In the genomic region with DNA sequence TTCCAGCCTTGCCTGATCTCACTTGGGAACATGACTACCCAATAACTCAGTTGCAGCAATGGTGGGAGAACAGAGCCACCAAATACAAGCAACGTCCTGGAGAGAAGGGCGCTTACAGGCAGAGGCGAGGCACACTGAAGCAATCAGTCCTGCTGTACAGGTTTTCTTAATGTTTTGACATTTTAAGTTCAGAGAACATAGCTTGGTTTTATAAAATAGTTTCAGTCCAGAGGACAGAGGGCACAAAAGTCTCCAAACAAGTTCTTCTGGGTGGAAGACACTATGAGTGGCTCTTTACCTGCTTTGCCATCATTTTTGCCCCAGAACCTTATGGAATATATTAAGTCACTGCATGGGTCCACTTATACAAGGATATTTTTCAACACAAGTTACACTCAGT, we compare ENCODE assay signal across 24 cellular contexts.
DNase-seq lines count a peak whose midpoint lies in the region; FAIRE-seq and TF ChIP-seq lines count a peak whose summit lies in the region.
"Had no signal": no experiment of that assay in that cellular context is flagged by ENCODE, and none has a peak within 500 bp of the region (broad histone marks: within the 10 kb centered on the region; RNA-seq: fewer than 3 reads in every experiment).

No MANE protein-coding gene starts in this region.

- intact Hi-C loops in esophagus squamous epithelium (cut with DNase I), result no loop called here

- H3K4me1 Mint-ChIP-seq in progenitor cell of endocrine pancreas (ENCODE audit: low read depth), result peaks cover 40% of the 10 kb centered on the region
- H3K4me1 Mint-ChIP-seq in activated naive CD4-positive, alpha-beta T cell treated with anti-CD3 and anti-CD28 coated beads, Interleukin-2, amount 10 ng/mL, durations not matched to agents 7 days and 5 days, result peaks cover 14% of the 10 kb centered on the region

- H3K27me3 Mint-ChIP-seq in progenitor cell of endocrine pancreas, result no peaks in the 10 kb centered on the region
- peaks cover 45% of the 10 kb centered on the region for H3K27me3 Mint-ChIP-seq in activated naive CD4-positive, alpha-beta T cell treated with anti-CD3 and anti-CD28 coated beads, Interleukin-2, amount 10 ng/mL, durations not matched to agents 7 days and 5 days

- no peaks in the 10 kb centered on the region for H3K9me3 Mint-ChIP-seq in progenitor cell of endocrine pancreas (ENCODE audit: low read depth)
- H3K9me3 Mint-ChIP-seq in activated naive CD4-positive, alpha-beta T cell treated with anti-CD3 and anti-CD28 coated beads, Interleukin-2, amount 10 ng/mL, durations not matched to agents 7 days and 5 days, result no peaks in the 10 kb centered on the region
- H3K9me3 Mint-ChIP-seq: CD4-positive, alpha-beta T cell had no signal

- no peak overlapping the region for H3K4me3 ChIP-seq in esophagus squamous epithelium
- H3K4me3 ChIP-seq: BLaER1, HAP-1 had no signal

- DNase-seq in SIG-M5 treated with dmso at 0.1 percent for 504 hours (lab: John Stamatoyannopoulos, UW; ENCODE audit: unreplicated experiment) (peak; percentile 43), SIG-M5 (lab: John Stamatoyannopoulos, UW) (no peak), esophagus squamous epithelium (lab: John Stamatoyannopoulos, UW) (no peak), progenitor cell of endocrine pancreas (ENCODE audit: low spot score, unreplicated experiment) (no peak), activated T-cell treated with anti-CD3 and anti-CD28 coated beads for 4 hours (no peak), GM19239 (ENCODE audit: insufficient read length, low spot score) (no peak)
- DNase-seq in activated naive CD4-positive, alpha-beta T cell treated with anti-CD3 and anti-CD28 coated beads, Interleukin-2, amount 10 ng/mL, durations not matched to agents 7 days and 5 days, result no peak
- DNase-seq in stimulated activated CD4-positive, alpha-beta T cell treated with anti-CD3 and anti-CD28 coated beads, Interleukin-12 subunit alpha, Interleukin-12 subunit beta, amount 100 ng/mL, for 4 hours, result no peak
- DNase-seq: ACHN; CD4-positive, alpha-beta T cell; DMS 273 treated with DMSO at 0.1 percent for 48 hours; DMS79 treated with DMSO at 0.1 percent for 48 hours; NCI-H1092 treated with DMSO at 0.1 percent for 48 hours; NCI-H1436 treated with DMSO at 0.1 percent for 48 hours; NCI-H1930; NCI-H2227 treated with DMSO at 0.1 percent for 48 hours; NCI-H510A treated with DMSO at 0.1 percent for 48 hours; NK-92 treated with Interleukin-12 subunit alpha and Interleukin-12 subunit beta, amount 100 ng/mL, for 24 hours; Right ventricle myocardium superior; SK-N-SH had no signal

- H3K4me1 ChIP-seq in esophagus squamous epithelium, result peaks cover 21 to 80% (median 27%) of the 10 kb centered on the region in 3 donors
- H3K4me1 ChIP-seq: HAP-1 had no signal

- H3K27me3 ChIP-seq in esophagus squamous epithelium, result no peaks in the 10 kb centered on the region
- H3K27me3 ChIP-seq: BLaER1 had no signal

- TF ChIP-seq POLR2A in esophagus squamous epithelium (IDR thresholded peaks at IDR 0.05), result no peak

- TF ChIP-seq CTCF in esophagus squamous epithelium (IDR thresholded peaks at IDR 0.05), result no peak
- no peak for TF ChIP-seq CTCF in progenitor cell of endocrine pancreas (IDR thresholded peaks at IDR 0.05; ENCODE audit: unreplicated experiment)

- no peaks in the 10 kb centered on the region for H3K36me3 Mint-ChIP-seq in progenitor cell of endocrine pancreas (ENCODE audit: insufficient read depth)
- no peaks in the 10 kb centered on the region for H3K36me3 Mint-ChIP-seq in activated naive CD4-positive, alpha-beta T cell treated with anti-CD3 and anti-CD28 coated beads, Interleukin-2, amount 10 ng/mL, durations not matched to agents 7 days and 5 days

- H3K9me3 ChIP-seq in esophagus squamous epithelium, result no peaks in the 10 kb centered on the region
- H3K9me3 ChIP-seq: BLaER1, HAP-1, SK-N-SH had no signal

- peak overlapping the region; percentile 60 for H3K27ac Mint-ChIP-seq in progenitor cell of endocrine pancreas
- no peak overlapping the region for H3K27ac Mint-ChIP-seq in activated naive CD4-positive, alpha-beta T cell treated with anti-CD3 and anti-CD28 coated beads, Interleukin-2, amount 10 ng/mL, durations not matched to agents 7 days and 5 days
- H3K27ac Mint-ChIP-seq: CD4-positive, alpha-beta T cell had no signal

- WGBS in esophagus squamous epithelium, 2 donors, result 45 to 63% methylated on average over 3 of the region's 3 CpGs

- CTCF ChIA-PET in activated naive CD4-positive, alpha-beta T cell treated with anti-CD3 and anti-CD28 coated beads, Interleukin-2, amount 10 ng/mL, durations not matched to agents 7 days and 5 days (lab: Charles Lee), result no interaction called here

- no peak overlapping the region for H3K4me3 Mint-ChIP-seq in progenitor cell of endocrine pancreas (ENCODE audit: low read depth)
- H3K4me3 Mint-ChIP-seq in activated naive CD4-positive, alpha-beta T cell treated with anti-CD3 and anti-CD28 coated beads, Interleukin-2, amount 10 ng/mL, durations not matched to agents 7 days and 5 days, result no peak overlapping the region
- H3K4me3 Mint-ChIP-seq: CD4-positive, alpha-beta T cell had no signal

- H3K27ac ChIP-seq in esophagus squamous epithelium, result peak overlapping the region; percentile 39 to 86 (median 72)
- H3K27ac ChIP-seq: 22Rv1, BLaER1, KMS-11 had no signal

- FAIRE-seq in GM19239 (lab: Jason Lieb, UNC), result no peak

- no peaks in the 10 kb centered on the region for H3K36me3 ChIP-seq in esophagus squamous epithelium
- H3K36me3 ChIP-seq: BLaER1, HAP-1 had no signal
